8 cellular contexts compared by ENCODE assay signal in the genomic region with DNA sequence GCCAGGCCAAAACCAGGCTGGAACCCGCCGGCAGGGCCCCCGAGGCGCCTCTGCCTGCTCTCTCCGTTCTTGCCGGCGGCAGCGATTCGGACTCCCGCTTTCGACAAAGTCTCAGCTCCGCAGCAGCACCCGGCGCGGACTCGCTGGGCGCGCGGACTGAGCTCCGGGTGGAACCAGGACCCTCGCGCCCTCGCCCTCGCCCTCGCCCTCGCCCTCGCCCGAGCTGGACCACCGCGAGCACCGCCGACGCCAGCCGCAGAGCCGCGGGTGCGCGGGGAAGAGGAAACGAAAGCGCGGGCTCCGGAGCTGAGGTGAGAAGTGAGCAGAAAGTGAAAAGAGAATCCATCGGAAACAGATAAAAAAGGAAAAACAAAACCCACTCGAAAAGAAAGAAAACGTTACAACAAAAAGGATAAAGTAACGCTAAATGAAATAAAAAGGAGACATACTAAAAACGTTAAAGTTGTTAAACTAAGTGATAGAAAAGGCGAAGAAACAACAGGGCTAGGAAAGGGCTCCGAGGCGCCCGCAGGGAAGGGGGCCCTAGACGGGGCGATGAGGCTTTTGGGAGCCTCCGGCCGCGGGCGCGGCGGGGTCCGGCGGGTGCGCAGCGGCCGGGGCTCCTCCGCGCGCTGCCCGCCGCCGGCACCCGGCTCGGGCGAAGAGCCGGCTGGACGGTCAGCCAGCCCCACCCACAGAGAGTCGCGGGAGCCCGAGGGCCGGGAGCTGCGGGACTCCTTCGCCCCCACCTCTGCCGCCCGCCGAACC.
DNase-seq lines count a peak whose midpoint lies in the region; ATAC-seq and TF ChIP-seq lines count a peak whose summit lies in the region.

No MANE protein-coding gene starts in this region.

- in situ Hi-C loops in Panc1 (cut with HindIII; ENCODE audit: low pct_unique_long_range_greater_than_20kb, low sequenced_read_pairs) (no loop called here), G401 (cut with HindIII; ENCODE audit: low sequenced_read_pairs) (no loop called here)

- H3K27ac Mint-ChIP-seq in CD4-positive, alpha-beta memory T cell: peak overlapping the region in 2 of 7 donors; percentile 71 to 86
- H3K27ac Mint-ChIP-seq in endothelial cell (ENCODE audit: unreplicated experiment) (no peak overlapping the region), osteocyte (ENCODE audit: unreplicated experiment) (no peak overlapping the region)

- DNase-seq in CD4-positive, alpha-beta memory T cell: peak in 2 of 5 donors; percentile 17 to 24
- DNase-seq in Panc1 (ENCODE audit: low read depth, low spot score) (no peak), endothelial cell (ENCODE audit: low spot score) (no peak), osteocyte (ENCODE audit: extremely low spot score, unreplicated experiment) (no peak), G401 (ENCODE audit: low spot score) (no peak), NCI-H2196 treated with DMSO at 0.1 percent for 48 hours (lab: John Stamatoyannopoulos, UW; ENCODE audit: unreplicated experiment) (no peak)

- H3K4me3 Mint-ChIP-seq in CD4-positive, alpha-beta memory T cell: peak overlapping the region; percentile 80 to 93 (median 89)
- H3K4me3 Mint-ChIP-seq in endothelial cell (ENCODE audit: unreplicated experiment) (peak overlapping the region; percentile 48), osteocyte (ENCODE audit: unreplicated experiment) (peak overlapping the region; percentile 72)

- peak overlapping the region in 1 of 2 donors; percentile 25 for H3K4me3 ChIP-seq in CD4-positive, alpha-beta memory T cell (ENCODE audit: low read length in 2 of 2)
- H3K4me3 ChIP-seq in Panc1 (ENCODE audit: low read depth in 2 of 2, low read length in 2 of 2): peak overlapping the region; percentile 35 to 44

- peaks cover 0 to 4% (median 0%) of the 10 kb centered on the region in 8 donors for H3K9me3 Mint-ChIP-seq in CD4-positive, alpha-beta memory T cell
- H3K9me3 Mint-ChIP-seq in endothelial cell (ENCODE audit: unreplicated experiment) (no peaks in the 10 kb centered on the region), osteocyte (ENCODE audit: unreplicated experiment) (no peaks in the 10 kb centered on the region)

- H3K27me3 ChIP-seq in CD4-positive, alpha-beta memory T cell (ENCODE audit: insufficient read depth, low read length): peaks cover 82% of the 10 kb centered on the region
- H3K27me3 ChIP-seq in Panc1 (ENCODE audit: control insufficient read depth, insufficient read depth, low read length): peaks cover 37% of the 10 kb centered on the region

- H3K27me3 Mint-ChIP-seq in CD4-positive, alpha-beta memory T cell: peaks cover 76 to 80% of the 10 kb centered on the region in 2 donors
- H3K27me3 Mint-ChIP-seq in endothelial cell (ENCODE audit: unreplicated experiment) (peaks cover 32% of the 10 kb centered on the region), osteocyte (ENCODE audit: unreplicated experiment) (peaks cover 90% of the 10 kb centered on the region)

- intact Hi-C loops in CD4-positive, alpha-beta memory T cell (cut with micrococcal nuclease): no loop called here
- intact Hi-C loops in Panc1 (cut with micrococcal nuclease; ENCODE audit: unreplicated experiment): no loop called here

- no peaks in the 10 kb centered on the region for H3K36me3 Mint-ChIP-seq in CD4-positive, alpha-beta memory T cell
- H3K36me3 Mint-ChIP-seq in endothelial cell (ENCODE audit: low read depth, unreplicated experiment) (peaks cover 4% of the 10 kb centered on the region), osteocyte (ENCODE audit: unreplicated experiment) (peaks cover 3% of the 10 kb centered on the region)

- ATAC-seq in Panc1: peak; percentile 20; the same call in 1 of the 2 replicates
- no peak for ATAC-seq in GM21619 (IDR thresholded peaks at IDR 0.05; ENCODE audit: unreplicated experiment)
- no peak for ATAC-seq in GM21717 (IDR thresholded peaks at IDR 0.05; ENCODE audit: unreplicated experiment)

- BruUV-seq in Panc1 (replicated peaks; lab: Mats Ljungman, UMichigan): no TSS peak

- H3K9me3 ChIP-seq in CD4-positive, alpha-beta memory T cell (ENCODE audit: control insufficient read depth in 1 of 2, low read length in 2 of 2): no peaks in the 10 kb centered on the region
- H3K9me3 ChIP-seq in Panc1 (ENCODE audit: control insufficient read depth, insufficient read depth, low read depth, low read length): no peaks in the 10 kb centered on the region

- H3K27ac ChIP-seq in CD4-positive, alpha-beta memory T cell (ENCODE audit: low read depth, low read length): no peak overlapping the region
- H3K27ac ChIP-seq in Panc1 (ENCODE audit: low read length): no peak overlapping the region

- POLR2A ChIA-PET in CD4-positive, alpha-beta memory T cell (lab: Charles Lee; ENCODE audit: partially characterized antibody): interaction anchor here (1.4 kb wide), 2 partner anchors 14 to 65 kb away, joined by 4 read pairs; partner anchors contain the start of gene MEF2D
- POLR2A ChIA-PET in Panc1 (lab: Charles Lee): interaction anchor here (0.7 kb wide), 1 partner anchor 142 kb away, joined by 3 read pairs; no protein-coding TSS in a partner anchor

- H3K36me3 ChIP-seq in CD4-positive, alpha-beta memory T cell (ENCODE audit: insufficient read depth, low read length): no peaks in the 10 kb centered on the region
- no peaks in the 10 kb centered on the region; the same call in 1 of the 2 replicates for H3K36me3 ChIP-seq in Panc1 (ENCODE audit: control insufficient read depth, insufficient read depth, low read length)

- CTCF ChIA-PET in CD4-positive, alpha-beta memory T cell (lab: Charles Lee; ENCODE audit: partially characterized antibody): interaction anchor here (1.0 to 2.9 kb wide), 2 partner anchors 10 to 50 kb away, joined by 3 to 9 read pairs; no protein-coding TSS in a partner anchor
- CTCF ChIA-PET in Panc1 (lab: Charles Lee): no interaction called here

- H3K4me1 Mint-ChIP-seq in CD4-positive, alpha-beta memory T cell: peaks cover 18 to 35% (median 23%) of the 10 kb centered on the region in 4 donors
- H3K4me1 Mint-ChIP-seq in endothelial cell (ENCODE audit: unreplicated experiment) (peaks cover 54% of the 10 kb centered on the region), osteocyte (ENCODE audit: unreplicated experiment) (peaks cover 11% of the 10 kb centered on the region)

- H3K4me1 ChIP-seq in CD4-positive, alpha-beta memory T cell (ENCODE audit: insufficient read depth, low read length): peaks cover 36% of the 10 kb centered on the region
- H3K4me1 ChIP-seq in Panc1 (ENCODE audit: control insufficient read depth, insufficient read depth, low read length): no peaks in the 10 kb centered on the region; the same call in 1 of the 2 replicates

- TF ChIP-seq CTCF in Panc1 (IDR thresholded peaks at IDR 0.05): no peak
- no peak for TF ChIP-seq CTCF in endothelial cell (IDR thresholded peaks at IDR 0.05; ENCODE audit: unreplicated experiment)
- TF ChIP-seq CTCF in osteocyte (IDR thresholded peaks at IDR 0.05): no peak
